10 cellular contexts compared by ENCODE assay signal in the genomic region with DNA sequence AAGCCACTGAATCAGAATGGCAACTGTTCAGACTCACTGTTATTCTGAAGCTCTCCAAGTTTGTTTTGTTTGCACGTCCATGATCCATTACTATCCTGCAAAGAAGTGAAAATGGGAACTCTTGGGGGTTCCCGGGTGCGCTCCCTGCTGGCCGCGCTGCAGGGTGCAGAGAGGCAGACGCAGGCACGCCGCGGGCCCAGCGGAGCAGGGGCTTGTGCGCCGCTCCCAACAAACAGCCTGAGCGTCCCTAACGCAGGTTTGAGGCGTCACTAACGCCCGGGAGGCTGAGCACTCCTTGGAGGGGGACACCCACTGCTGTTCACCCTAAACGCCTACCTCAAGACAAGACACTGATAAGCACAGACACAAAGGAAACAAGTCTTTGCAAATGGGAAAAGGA. TPM values are rescaled to one million over a fixed set of nuclear protein-coding genes. Genes with fewer than 3 reads are reported as not detected.
DNase-seq lines count a peak whose midpoint lies in the region; ATAC-seq and TF ChIP-seq lines count a peak whose summit lies in the region.
"Had no signal": no experiment of that assay in that cellular context is flagged by ENCODE, and none has a peak within 500 bp of the region (broad histone marks: within the 10 kb centered on the region; RNA-seq: fewer than 3 reads in every experiment).

No MANE protein-coding gene starts in this region.

- TF ChIP-seq CTCF in Calu3 (IDR thresholded peaks at IDR 0.05; ENCODE audit: unreplicated experiment) (peak; percentile 58), HL-60 (IDR thresholded peaks at IDR 0.05; ENCODE audit: insufficient read depth, low read length) (peak; percentile 75), epithelial cell of proximal tubule (conservative IDR thresholded peaks at IDR 0.05; ENCODE audit: low read depth, low read length) (peak; percentile 54), Caco-2 (IDR thresholded peaks at IDR 0.05; ENCODE audit: insufficient read depth in 1 of 2, low read depth in 1 of 2, low read length in 1 of 2, severe bottlenecking in 1 of 2, unreplicated experiment in 1 of 2) (no peak)

- H3K36me3 Mint-ChIP-seq in Calu3 (ENCODE audit: insufficient read depth, unreplicated experiment) (no peaks in the 10 kb centered on the region), Caco-2 (ENCODE audit: insufficient read depth, unreplicated experiment) (no peaks in the 10 kb centered on the region)
- no peaks in the 10 kb centered on the region for H3K36me3 Mint-ChIP-seq in T-helper 2 cell treated with Interferon-gamma antibody and Interleukin-4, amounts not matched to agents 5 μg/mL and 100 μg/mL, for 36 hours (ENCODE audit: low read depth)

- no peak overlapping the region for H4K8ac ChIP-seq in mesendoderm (ENCODE audit: low read depth, low read length)

- no peak overlapping the region for H2BK120ac ChIP-seq in mesendoderm (ENCODE audit: low read depth, low read length)

- H3K4me2 ChIP-seq in mesendoderm (ENCODE audit: low read length) = no peak overlapping the region

- H3K4me3 Mint-ChIP-seq in Calu3 (ENCODE audit: low read depth, unreplicated experiment) = peak overlapping the region; percentile 36
- no peak overlapping the region for H3K4me3 Mint-ChIP-seq in Caco-2 (ENCODE audit: unreplicated experiment)
- no peak overlapping the region for H3K4me3 Mint-ChIP-seq in T-helper 2 cell treated with Interferon-gamma antibody and Interleukin-4, amounts not matched to agents 5 μg/mL and 100 μg/mL, for 36 hours

- no peaks in the 10 kb centered on the region for H3K9me3 ChIP-seq in Caco-2
- H3K9me3 ChIP-seq: uterus had no signal

- no TSS peak for BruUV-seq in Calu3 (replicated peaks; lab: Mats Ljungman, UMichigan)
- no TSS peak for BruUV-seq in Caco-2 (replicated peaks; lab: Mats Ljungman, UMichigan)

- H3K4ac ChIP-seq in mesendoderm (ENCODE audit: low read depth, low read length) = no peak overlapping the region

- H3K4me3 ChIP-seq in HL-60 (replicated peaks; ENCODE audit: insufficient read depth, low read length) (no peak overlapping the region), epithelial cell of proximal tubule (ENCODE audit: low read depth, low read length) (no peak overlapping the region), mesendoderm (ENCODE audit: low read length) (no peak overlapping the region), Caco-2 (ENCODE audit: low read depth, low read length) (no peak overlapping the region)
- H3K4me3 ChIP-seq: uterus had no signal

- H3K27me3 ChIP-seq in HL-60 (ENCODE audit: insufficient read depth, poor library complexity, severe bottlenecking) (peaks cover 2% of the 10 kb centered on the region), mesendoderm (ENCODE audit: insufficient read depth, low read length, poor library complexity) (no peaks in the 10 kb centered on the region), Caco-2 (replicated peaks; ENCODE audit: control insufficient read depth, insufficient read depth, low read length) (no peaks in the 10 kb centered on the region)
- H3K27me3 ChIP-seq: uterus had no signal

- DNase-seq in Calu3 = peak; percentile 62
- DNase-seq in HL-60 (ENCODE audit: low read depth in 1 of 2, low spot score in 1 of 2) = peak in 1 of 2 experiments; percentile 26
- DNase-seq in epithelial cell of proximal tubule (ENCODE audit: low read depth) = no peak
- peak; percentile 56 for DNase-seq in mesendoderm
- DNase-seq in Caco-2 = no peak
- no peak for DNase-seq in pons (ENCODE audit: low spot score)
- DNase-seq in T-helper 2 cell treated with Interferon-gamma antibody and Interleukin-4, amounts not matched to agents 5 μg/mL and 100 μg/mL, for 36 hours (ENCODE audit: low spot score) = no peak
- DNase-seq: NCI-H524 treated with DMSO at 0.1 percent for 48 hours, uterus had no signal

- H3K4me1 ChIP-seq in mesendoderm (ENCODE audit: control insufficient read depth, low read depth, low read length) (peaks cover 8% of the 10 kb centered on the region), Caco-2 (no peaks in the 10 kb centered on the region)
- H3K4me1 ChIP-seq: uterus had no signal

- H2AK5ac ChIP-seq in mesendoderm (ENCODE audit: low read length) = no peak overlapping the region

- H4K5ac ChIP-seq in mesendoderm (ENCODE audit: low read length) = no peak overlapping the region

- H2BK15ac ChIP-seq in mesendoderm (replicated peaks; ENCODE audit: low read depth) = no peak overlapping the region

- POLR2A ChIA-PET in Caco-2 (lab: Charles Lee) = no interaction called here

- H3K27ac ChIP-seq in HL-60 (replicated peaks) = no peak overlapping the region
- no peak overlapping the region for H3K27ac ChIP-seq in mesendoderm (ENCODE audit: low read depth, low read length)
- H3K27ac ChIP-seq: uterus had no signal

- H3K23ac ChIP-seq in mesendoderm (ENCODE audit: low read length) = no peak overlapping the region

- no peaks in the 10 kb centered on the region for H3K79me2 ChIP-seq in mesendoderm (ENCODE audit: control insufficient read depth, insufficient read depth, low read length)

- H3K36me3 ChIP-seq in mesendoderm (ENCODE audit: control insufficient read depth, insufficient read depth, low read length) = no peaks in the 10 kb centered on the region
- no peaks in the 10 kb centered on the region for H3K36me3 ChIP-seq in Caco-2 (ENCODE audit: control insufficient read depth, insufficient read depth, low read length)
- H3K36me3 ChIP-seq: uterus had no signal

- H3K27ac Mint-ChIP-seq in Calu3 (ENCODE audit: unreplicated experiment) = no peak overlapping the region
- H3K27ac Mint-ChIP-seq in Caco-2 (ENCODE audit: unreplicated experiment) = no peak overlapping the region
- H3K27ac Mint-ChIP-seq in T-helper 2 cell treated with Interferon-gamma antibody and Interleukin-4, amounts not matched to agents 5 μg/mL and 100 μg/mL, for 36 hours = no peak overlapping the region

- H3K9me3 Mint-ChIP-seq in Calu3 (ENCODE audit: low read depth, unreplicated experiment) (no peaks in the 10 kb centered on the region), Caco-2 (ENCODE audit: unreplicated experiment) (peaks cover 12% of the 10 kb centered on the region)
- H3K9me3 Mint-ChIP-seq in T-helper 2 cell treated with Interferon-gamma antibody and Interleukin-4, amounts not matched to agents 5 μg/mL and 100 μg/mL, for 36 hours = no peaks in the 10 kb centered on the region

- H3K56ac ChIP-seq in mesendoderm (ENCODE audit: low read length) = no peak overlapping the region

- H3K4me1 Mint-ChIP-seq in Calu3 (ENCODE audit: low read depth, unreplicated experiment) (no peaks in the 10 kb centered on the region), Caco-2 (ENCODE audit: low read depth, unreplicated experiment) (no peaks in the 10 kb centered on the region)
- H3K4me1 Mint-ChIP-seq in T-helper 2 cell treated with Interferon-gamma antibody and Interleukin-4, amounts not matched to agents 5 μg/mL and 100 μg/mL, for 36 hours (ENCODE audit: low read depth) = no peaks in the 10 kb centered on the region

- intact Hi-C loops in Calu3 (cut with micrococcal nuclease; ENCODE audit: unreplicated experiment) (loop anchor here (10.0 kb wide), 1 partner anchor 391 kb away; no protein-coding TSS in a partner anchor), Caco-2 (cut with micrococcal nuclease; ENCODE audit: unreplicated experiment) (no loop called here)

- no peak overlapping the region for H2BK5ac ChIP-seq in mesendoderm (ENCODE audit: low read length)

- no peaks in the 10 kb centered on the region for H3K79me1 ChIP-seq in mesendoderm (ENCODE audit: low read length)

- peaks cover 44% of the 10 kb centered on the region for H3K27me3 Mint-ChIP-seq in Calu3 (ENCODE audit: unreplicated experiment)
- H3K27me3 Mint-ChIP-seq in Caco-2 (ENCODE audit: insufficient read depth, unreplicated experiment) = peaks cover 5% of the 10 kb centered on the region
- no peaks in the 10 kb centered on the region for H3K27me3 Mint-ChIP-seq in T-helper 2 cell treated with Interferon-gamma antibody and Interleukin-4, amounts not matched to agents 5 μg/mL and 100 μg/mL, for 36 hours (ENCODE audit: low read depth)

- H3K18ac ChIP-seq in mesendoderm (ENCODE audit: low read length) = no peak overlapping the region

- WGBS in mesendoderm (ENCODE audit: extremely low coverage, insufficient coverage, low lambda C conversion rate) = no CpG with 5 or more reads among the region's 18 CpGs

- ATAC-seq in HG02588 (IDR thresholded peaks at IDR 0.05; ENCODE audit: unreplicated experiment) = no peak

- CTCF ChIA-PET in Calu3 (lab: Charles Lee) = interaction anchor here (0.9 to 1.2 kb wide), 2 partner anchors 13 to 312 kb away, joined by 3 to 8 read pairs; no protein-coding TSS in a partner anchor
- CTCF ChIA-PET in Caco-2 (lab: Charles Lee) = no interaction called here

- no peak overlapping the region for H3K9ac ChIP-seq in mesendoderm (ENCODE audit: low read length)

RNA-seq across cellular contexts. Expression of a gene that starts 14.3 kb away (rescaled TPM):
- 0.24 and 0.91 TPM in 2 replicates for total RNA-seq in Calu3 (2022)
- 0.07 and 7.5 TPM in 2 replicates for total RNA-seq in epithelial cell of proximal tubule
- polyA plus RNA-seq in mesendoderm (2013, experiment 1 of 2) = 3.6 TPM
- polyA plus RNA-seq in mesendoderm (2013, experiment 2 of 2) = 3.3 TPM
- total RNA-seq in Caco-2 (2022) = 0.11 and 0.51 TPM in 2 replicates

Comparison
In these comparisons a context has a peak if more than half of its experiments do, and no peak if none do; other contexts are left out.
1. DNase-seq: peak in Calu3 (single experiment) and mesendoderm (single experiment); none in epithelial cell of proximal tubule (single experiment), Caco-2 (0 of 2), pons (single experiment) and T-helper 2 cell treated with Interferon-gamma antibody and Interleukin-4, amounts not matched to agents 5 μg/mL and 100 μg/mL, for 36 hours (single experiment).
2. CTCF ChIP-seq: peak in Calu3 (single experiment), HL-60 (single experiment) and epithelial cell of proximal tubule (single experiment); none in Caco-2 (0 of 2).